1 cellular context compared by ENCODE assay signal in the genomic region with DNA sequence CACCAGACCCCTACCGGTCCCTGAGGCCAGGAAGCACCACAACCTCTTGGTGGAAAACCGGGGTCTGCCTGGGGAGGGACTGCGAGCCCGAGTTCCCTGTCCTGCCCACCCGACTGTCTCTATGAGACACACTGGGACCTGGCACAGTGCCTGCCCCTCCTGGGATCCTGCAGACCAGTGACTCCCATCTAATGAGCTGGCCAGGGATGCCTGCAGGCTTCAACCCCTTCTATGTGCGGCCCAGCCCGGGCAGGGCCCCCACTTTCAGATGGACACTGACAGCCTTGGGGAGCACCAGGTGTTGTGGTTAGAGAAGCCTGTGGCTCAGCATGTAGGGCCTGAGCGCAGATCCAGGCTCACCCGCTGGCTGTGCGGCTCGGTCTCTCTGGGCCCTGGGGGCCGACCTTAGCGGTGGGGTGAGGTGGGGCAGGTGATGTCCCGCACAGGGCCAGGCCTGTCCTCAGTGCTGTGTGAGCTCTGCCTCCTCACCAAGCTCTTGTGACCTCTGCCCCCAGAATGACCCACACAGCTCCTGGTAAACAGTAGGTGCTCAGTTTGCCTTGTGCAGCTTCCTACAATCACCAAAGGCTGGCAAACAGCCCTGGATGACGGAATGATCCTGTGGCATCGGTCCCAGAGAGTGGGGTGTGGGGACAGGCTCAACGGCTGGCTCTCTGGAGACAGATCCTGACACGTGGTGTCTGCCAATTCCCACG.
TF ChIP-seq lines count a peak whose summit lies in the region.

No MANE protein-coding gene starts in this region.

TF ChIP-seq in IMR-90, 13 proteins besides CTCF, POLR2A, EP300 and RAD21 (continued from another document):
- TF ChIP-seq, protein P1, sequence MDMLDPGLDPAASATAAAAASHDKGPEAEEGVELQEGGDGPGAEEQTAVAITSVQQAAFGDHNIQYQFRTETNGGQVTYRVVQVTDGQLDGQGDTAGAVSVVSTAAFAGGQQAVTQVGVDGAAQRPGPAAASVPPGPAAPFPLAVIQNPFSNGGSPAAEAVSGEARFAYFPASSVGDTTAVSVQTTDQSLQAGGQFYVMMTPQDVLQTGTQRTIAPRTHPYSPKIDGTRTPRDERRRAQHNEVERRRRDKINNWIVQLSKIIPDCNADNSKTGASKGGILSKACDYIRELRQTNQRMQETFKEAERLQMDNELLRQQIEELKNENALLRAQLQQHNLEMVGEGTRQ (IDR thresholded peaks at IDR 0.05; ENCODE audit: low read depth, low read length): no peak
- TF ChIP-seq RCOR1 (IDR thresholded peaks at IDR 0.05; ENCODE audit: insufficient replicate concordance, low read length): no peak
